Comparison of ENCODE assay signal across 8 cellular contexts in genomic region chr3:112561085-112561692, GRCh38. TPM values are rescaled to one million over a fixed set of nuclear protein-coding genes. Genes with fewer than 3 reads are reported as not detected.
A peak's percentile ranks its signal among the peaks of the same experiment; 100 is the strongest.
DNase-seq lines count a peak whose midpoint lies in the region; ATAC-seq and TF ChIP-seq lines count a peak whose summit lies in the region.

No MANE protein-coding gene starts in this region.

- H3K9ac ChIP-seq in NT2/D1 (ENCODE audit: insufficient read length, low read depth): peak overlapping the region; percentile 89

- DNase-seq in COLO829 (ENCODE audit: low spot score) (peak; percentile 57), NT2/D1 (ENCODE audit: low read depth, low spot score) (peak; percentile 71), activated T-cell treated with anti-CD3 and anti-CD28 coated beads for 4 hours (peak; percentile 53), esophagus muscularis mucosa (ENCODE audit: extremely low spot score) (peak; percentile 94), naive B cell (peak; percentile 48)
- peak; percentile 57 to 87 for DNase-seq in stimulated activated effector memory CD8-positive, alpha-beta T cell treated with anti-CD3 and anti-CD28 coated beads, Interleukin-12 subunit alpha, Interleukin-12 subunit beta, amount 100 ng/mL, for 72 hours (ENCODE audit: low spot score in 2 of 2)

- H3K27ac ChIP-seq in esophagus muscularis mucosa (replicated peaks in 1 of 4): peak overlapping the region; percentile 94 to 98 (median 94)

- TF ChIP-seq EP300 in esophagus muscularis mucosa (IDR thresholded peaks at IDR 0.05): no peak

- WGBS in esophagus muscularis mucosa: 0% methylated on average over 33 of the region's 44 CpGs

- no peak for TF ChIP-seq POLR2A in esophagus muscularis mucosa (IDR thresholded peaks at IDR 0.05; ENCODE audit: low read depth)

- peaks cover 5% of the 10 kb centered on the region in 2 donors for H3K36me3 Mint-ChIP-seq in naive B cell
- peaks cover 37% of the 10 kb centered on the region for H3K36me3 Mint-ChIP-seq in stimulated activated effector memory CD8-positive, alpha-beta T cell treated with anti-CD3 and anti-CD28 coated beads, Interleukin-12 subunit alpha, Interleukin-12 subunit beta, amount 100 ng/mL, for 72 hours

- peak overlapping the region; percentile 69 to 99 (median 98) for H3K27ac Mint-ChIP-seq in naive B cell
- H3K27ac Mint-ChIP-seq in stimulated activated effector memory CD8-positive, alpha-beta T cell treated with anti-CD3 and anti-CD28 coated beads, Interleukin-12 subunit alpha, Interleukin-12 subunit beta, amount 100 ng/mL, for 72 hours: peak overlapping the region; percentile 95

- peak overlapping the region; percentile 92 to 100 (median 99) for H3K4me3 Mint-ChIP-seq in naive B cell
- H3K4me3 Mint-ChIP-seq in stimulated activated effector memory CD8-positive, alpha-beta T cell treated with anti-CD3 and anti-CD28 coated beads, Interleukin-12 subunit alpha, Interleukin-12 subunit beta, amount 100 ng/mL, for 72 hours: peak overlapping the region; percentile 91

- H3K9me3 Mint-ChIP-seq in naive B cell: no peaks in the 10 kb centered on the region
- H3K9me3 Mint-ChIP-seq in stimulated activated effector memory CD8-positive, alpha-beta T cell treated with anti-CD3 and anti-CD28 coated beads, Interleukin-12 subunit alpha, Interleukin-12 subunit beta, amount 100 ng/mL, for 72 hours: no peaks in the 10 kb centered on the region

- TF ChIP-seq CTCF in esophagus muscularis mucosa (IDR thresholded peaks at IDR 0.05): no peak

- H3K27me3 ChIP-seq in NT2/D1 (ENCODE audit: insufficient read depth, insufficient read length): no peaks in the 10 kb centered on the region
- no peaks in the 10 kb centered on the region for H3K27me3 ChIP-seq in esophagus muscularis mucosa

- ATAC-seq in GM19397 (IDR thresholded peaks at IDR 0.05; ENCODE audit: unreplicated experiment) (peak; percentile 53), HG03558 (IDR thresholded peaks at IDR 0.05; ENCODE audit: extremely low read depth, unreplicated experiment) (peak; percentile 3), naive B cell (ENCODE audit: low read depth in 2 of 2) (peak; percentile 37 to 39)
- peak; percentile 71 for ATAC-seq in stimulated activated effector memory CD8-positive, alpha-beta T cell treated with anti-CD3 and anti-CD28 coated beads, Interleukin-12 subunit alpha, Interleukin-12 subunit beta, amount 100 ng/mL, for 72 hours

- peaks cover 41 to 62% (median 59%) of the 10 kb centered on the region in 3 donors for H3K4me1 Mint-ChIP-seq in naive B cell
- H3K4me1 Mint-ChIP-seq in stimulated activated effector memory CD8-positive, alpha-beta T cell treated with anti-CD3 and anti-CD28 coated beads, Interleukin-12 subunit alpha, Interleukin-12 subunit beta, amount 100 ng/mL, for 72 hours: peaks cover 14% of the 10 kb centered on the region

- intact Hi-C loops in esophagus muscularis mucosa (cut with DNase I): loop anchor here (5.0 kb wide), 2 partner anchors 76 to 431 kb away; partner anchors contain the start of gene GTPBP8

- H3K4me1 ChIP-seq in NT2/D1 (ENCODE audit: insufficient read depth, insufficient read length) (no peaks in the 10 kb centered on the region), esophagus muscularis mucosa (peaks cover 22 to 44% (median 39%) of the 10 kb centered on the region in 4 donors)

- H3K27me3 Mint-ChIP-seq in naive B cell: no peaks in the 10 kb centered on the region

- H3K4me3 ChIP-seq in NT2/D1 (ENCODE audit: insufficient read length, low read depth) (peak overlapping the region; percentile 78), esophagus muscularis mucosa (peak overlapping the region; percentile 84 to 95 (median 90))

- H3K36me3 ChIP-seq in NT2/D1 (ENCODE audit: insufficient read depth, insufficient read length, low read length) (peaks cover 13% of the 10 kb centered on the region), esophagus muscularis mucosa (peaks cover 0 to 28% (median 11%) of the 10 kb centered on the region in 4 donors)

- H3K9me3 ChIP-seq in NT2/D1 (ENCODE audit: insufficient read depth, low read length) (peaks cover 14% of the 10 kb centered on the region; the same call in 1 of the 2 replicates), esophagus muscularis mucosa (no peaks in the 10 kb centered on the region)

RNA-seq across cellular contexts. Expression of gene ATG3, which starts 0.6 kb away (rescaled TPM):
- total RNA-seq in esophagus muscularis mucosa: 10 to 100 TPM; 41.3 to 60.3 (median 57.2) TPM
- polyA plus RNA-seq in naive B cell (ENCODE audit: low read depth in 6 of 6): 100 to 1,000 TPM in 2 of 6 donors, 10 to 100 TPM in 4; 64.0 to 104 (median 93.6) TPM

RNA-seq across cellular contexts. Expression of gene SLC35A5, which starts 0.7 kb away (rescaled TPM):
- 10 to 100 TPM; 18.6 to 28.7 (median 22.8) TPM for total RNA-seq in esophagus muscularis mucosa
- 10 to 100 TPM; 21.2 to 32.2 (median 25.9) TPM for polyA plus RNA-seq in naive B cell (ENCODE audit: low read depth in 6 of 6)

Comparison
In these comparisons a context has a peak if more than half of its experiments do, and no peak if none do; other contexts are left out.
1. Peak in every context shown above with its lines: DNase-seq, ATAC-seq, H3K4me3 ChIP-seq and H3K27ac ChIP-seq.
2. ATAC-seq: peak in every context shown above with its lines; median percentile 71 in stimulated activated effector memory CD8-positive, alpha-beta T cell treated with anti-CD3 and anti-CD28 coated beads, Interleukin-12 subunit alpha, Interleukin-12 subunit beta, amount 100 ng/mL, for 72 hours; 53 in GM19397; 38 in naive B cell; 3 in HG03558.